20 cellular contexts compared by ENCODE assay signal in genomic region chr6:148516116-148517016, GRCh38.
DNase-seq lines count a peak whose midpoint lies in the region; ATAC-seq and TF ChIP-seq lines count a peak whose summit lies in the region.
"Had no signal": no experiment of that assay in that cellular context is flagged by ENCODE, and none has a peak within 500 bp of the region (broad histone marks: within the 10 kb centered on the region; RNA-seq: fewer than 3 reads in every experiment).

No MANE protein-coding gene starts in this region.

- no peaks in the 10 kb centered on the region for H3K9me3 Mint-ChIP-seq in MCF 10A (ENCODE audit: unreplicated experiment)
- H3K9me3 Mint-ChIP-seq: activated naive CD4-positive, alpha-beta T cell treated with anti-CD3 and anti-CD28 coated beads, Interleukin-2, amount 50 U/mL, for 24 hours; activated T-cell treated with anti-CD3 and anti-CD28 coated beads, Interleukin-2, amount 50 U/mL, for 24 hours had no signal

- TF ChIP-seq CTCF in breast epithelium (IDR thresholded peaks at IDR 0.05) (no peak), MCF 10A (IDR thresholded peaks at IDR 0.05; ENCODE audit: unreplicated experiment) (no peak), mammary epithelial cell (conservative IDR thresholded peaks at IDR 0.05 in 1 of 2, IDR thresholded peaks at IDR 0.05 in 1 of 2; ENCODE audit: extremely low read depth in 1 of 2, insufficient read depth in 1 of 2, low read depth in 1 of 2, low read length in 2 of 2) (no peak), vagina (IDR thresholded peaks at IDR 0.05) (no peak)

- no peaks in the 10 kb centered on the region for H3K27me3 Mint-ChIP-seq in MCF 10A (ENCODE audit: insufficient read depth, unreplicated experiment)

- H3K27me3 ChIP-seq in breast epithelium (no peaks in the 10 kb centered on the region), mammary epithelial cell (ENCODE audit: insufficient read depth, low read length) (no peaks in the 10 kb centered on the region), vagina (no peaks in the 10 kb centered on the region)
- H3K27me3 ChIP-seq: body of pancreas, upper lobe of left lung had no signal

- H3K9ac ChIP-seq in mammary epithelial cell (ENCODE audit: insufficient read depth, low read length): no peak overlapping the region

- dilution Hi-C loops in mammary epithelial cell (cut with HindIII; ENCODE audit: low sequenced_read_pairs): no loop called here

- H3K4me3 ChIP-seq in breast epithelium (no peak overlapping the region), mammary epithelial cell (replicated peaks in 1 of 3; ENCODE audit: insufficient read depth in 1 of 3, low read depth in 2 of 3, low read length in 3 of 3) (no peak overlapping the region), vagina (no peak overlapping the region)
- H3K4me3 ChIP-seq: A549, body of pancreas, upper lobe of left lung had no signal

- CTCF ChIA-PET in MCF 10A (lab: Yijun Ruan, JAX): interaction anchor here (0.6 to 1.3 kb wide), 2 partner anchors 9 to 15 kb away, joined by 4 to 8 read pairs; no protein-coding TSS in a partner anchor
- CTCF ChIA-PET in mammary epithelial cell (lab: Charles Lee; ENCODE audit: low non-redundant PET): no interaction called here

- no peaks in the 10 kb centered on the region for H3K9me3 ChIP-seq in breast epithelium
- H3K9me3 ChIP-seq in mammary epithelial cell (replicated peaks; ENCODE audit: insufficient read depth, low read length): no peaks in the 10 kb centered on the region
- H3K9me3 ChIP-seq in vagina: no peaks in the 10 kb centered on the region
- H3K9me3 ChIP-seq: A549, body of pancreas, upper lobe of left lung had no signal

- BruUV-seq in MCF 10A (replicated peaks; lab: Mats Ljungman, UMichigan): no TSS peak
- BruUV-seq in mammary epithelial cell (replicated peaks; lab: Mats Ljungman, UMichigan): no TSS peak

- peaks cover 30% of the 10 kb centered on the region for H3K36me3 Mint-ChIP-seq in MCF 10A (ENCODE audit: insufficient read depth, unreplicated experiment)
- H3K36me3 Mint-ChIP-seq: activated naive CD4-positive, alpha-beta T cell treated with anti-CD3 and anti-CD28 coated beads, Interleukin-2, amount 50 U/mL, for 24 hours had no signal

- ATAC-seq in HG02884 (IDR thresholded peaks at IDR 0.05; ENCODE audit: unreplicated experiment) (no peak), HG02973 (IDR thresholded peaks at IDR 0.05; ENCODE audit: unreplicated experiment) (no peak)
- ATAC-seq: A549, body of pancreas, left lobe of liver, Panc1 had no signal

- DNase-seq in breast epithelium (ENCODE audit: low spot score in 2 of 2): no peak
- no peak for DNase-seq in MCF 10A (ENCODE audit: unreplicated experiment)
- DNase-seq in mammary epithelial cell: peak; percentile 44
- DNase-seq in islet precursor cell: peak; percentile 43
- DNase-seq in vagina (ENCODE audit: extremely low spot score in 2 of 2): no peak
- no peak for DNase-seq in posterior vena cava (ENCODE audit: low spot score)
- DNase-seq: activated CD4-positive, alpha-beta T cell treated with anti-CD3 and anti-CD28 coated beads, Interleukin-2, amount 50 U/mL, for 4 hours; activated T-cell treated with anti-CD3 and anti-CD28 coated beads, Interleukin-2, amount 50 U/mL, for 24 hours; body of pancreas; C1 segment of cervical spinal cord; hippocampal formation; NCI-H1694 treated with DMSO at 0.1 percent for 48 hours; NCI-H446 treated with DMSO at 0.1 percent for 48 hours; upper lobe of left lung had no signal

- no peak overlapping the region for H3K4me2 ChIP-seq in mammary epithelial cell (ENCODE audit: insufficient read depth, low read depth, low read length)
- H3K4me2 ChIP-seq: A549 had no signal

- no peak overlapping the region for H3K4me3 Mint-ChIP-seq in MCF 10A (ENCODE audit: unreplicated experiment)
- H3K4me3 Mint-ChIP-seq: activated naive CD4-positive, alpha-beta T cell treated with anti-CD3 and anti-CD28 coated beads, Interleukin-2, amount 50 U/mL, for 24 hours; activated T-cell treated with anti-CD3 and anti-CD28 coated beads, Interleukin-2, amount 50 U/mL, for 24 hours had no signal

- H3K79me2 ChIP-seq in mammary epithelial cell (ENCODE audit: insufficient read depth, low read length): no peaks in the 10 kb centered on the region

- intact Hi-C loops in breast epithelium (cut with DNase I; ENCODE audit: low total_unique reads): no loop called here
- intact Hi-C loops in MCF 10A (cut with micrococcal nuclease): no loop called here
- intact Hi-C loops in mammary epithelial cell (cut with micrococcal nuclease): no loop called here
- intact Hi-C loops in vagina (cut with DNase I): no loop called here
- intact Hi-C loops in posterior vena cava (cut with DNase I): no loop called here

- H4K20me1 ChIP-seq in mammary epithelial cell (ENCODE audit: insufficient read depth, low read length): no peaks in the 10 kb centered on the region

- no peak overlapping the region for H2AFZ ChIP-seq in mammary epithelial cell (ENCODE audit: low read depth, low read length)

- H3K27ac ChIP-seq in breast epithelium (peak overlapping the region; percentile 78 to 93), mammary epithelial cell (ENCODE audit: insufficient read depth, low read depth, low read length) (no peak overlapping the region), vagina (peak overlapping the region; percentile 75)
- H3K27ac ChIP-seq: A549, body of pancreas had no signal

- H3K4me1 ChIP-seq in breast epithelium (peaks cover 0 to 14% of the 10 kb centered on the region in 2 donors), mammary epithelial cell (ENCODE audit: insufficient read depth, low read length) (peaks cover 1% of the 10 kb centered on the region), vagina (peaks cover 66% of the 10 kb centered on the region)
- H3K4me1 ChIP-seq: A549 had no signal

- POLR2A ChIA-PET in MCF 10A (lab: Yijun Ruan, JAX): interaction anchor here (0.7 to 1.3 kb wide), 4 partner anchors 16 to 252 kb away, joined by 3 to 4 read pairs (median 4); no protein-coding TSS in a partner anchor

- no peak overlapping the region for H3K27ac Mint-ChIP-seq in MCF 10A (ENCODE audit: low read depth, unreplicated experiment)
- H3K27ac Mint-ChIP-seq: activated T-cell treated with anti-CD3 and anti-CD28 coated beads, Interleukin-2, amount 50 U/mL, for 24 hours had no signal

- H3K4me1 Mint-ChIP-seq in MCF 10A (ENCODE audit: insufficient read depth, unreplicated experiment): peaks cover 3% of the 10 kb centered on the region
- H3K4me1 Mint-ChIP-seq: activated naive CD4-positive, alpha-beta T cell treated with anti-CD3 and anti-CD28 coated beads, Interleukin-2, amount 50 U/mL, for 24 hours had no signal

- no peaks in the 10 kb centered on the region for H3K36me3 ChIP-seq in breast epithelium
- H3K36me3 ChIP-seq in mammary epithelial cell (ENCODE audit: insufficient read depth, low read length): no peaks in the 10 kb centered on the region
- peaks cover 0 to 9% of the 10 kb centered on the region in 2 donors for H3K36me3 ChIP-seq in vagina

- 71% methylated on average over 11 of the region's 12 CpGs for WGBS in mammary epithelial cell (ENCODE audit: low coverage, missing lambda C conversion rate)

- TF ChIP-seq POLR2A in breast epithelium (IDR thresholded peaks at IDR 0.05) (no peak), vagina (IDR thresholded peaks at IDR 0.05) (no peak)

- in situ Hi-C loops in mammary epithelial cell (cut with MboI; ENCODE audit: low sequenced_read_pairs in 2 of 2): no loop called here

Comparison
In these comparisons a context has a peak if more than half of its experiments do, and no peak if none do; other contexts are left out.
1. DNase-seq: peak in mammary epithelial cell (single experiment) and islet precursor cell (single experiment); none in breast epithelium (0 of 2), MCF 10A (single experiment), vagina (0 of 2) and posterior vena cava (single experiment).